In the genomic region with DNA sequence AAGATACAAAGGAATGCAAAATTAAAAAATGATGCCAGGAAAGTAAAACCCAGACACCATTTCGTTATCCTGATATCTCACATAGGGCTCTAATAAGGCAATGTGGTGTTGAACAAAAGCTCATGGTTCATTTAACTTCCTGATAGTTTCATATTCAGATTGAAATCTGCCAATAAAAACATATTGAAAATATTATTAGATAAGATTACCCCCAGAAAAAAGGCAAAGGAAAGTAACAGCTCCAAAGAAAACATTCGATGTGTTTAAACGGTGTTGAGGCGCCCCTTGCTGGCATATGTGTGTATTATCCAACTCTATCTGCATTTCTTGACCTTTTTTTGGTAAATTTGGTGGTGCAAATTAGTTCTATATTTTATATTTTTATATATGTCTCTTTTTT, we compare ENCODE assay signal across 8 cellular contexts.
A peak's percentile ranks its signal among the peaks of the same experiment; 100 is the strongest.
DNase-seq lines count a peak whose midpoint lies in the region; ATAC-seq and TF ChIP-seq lines count a peak whose summit lies in the region.

No MANE protein-coding gene starts in this region.

- H3K4me1 ChIP-seq in gastroesophageal sphincter: peaks cover 0 to 7% (median 0%) of the 10 kb centered on the region in 3 donors

- no peak overlapping the region for H3K27ac ChIP-seq in gastroesophageal sphincter

- peaks cover 7 to 32% of the 10 kb centered on the region in 2 donors for H3K36me3 ChIP-seq in gastroesophageal sphincter

- DNase-seq in activated CD8-positive, alpha-beta memory T cell treated with anti-CD3 and anti-CD28 coated beads for 24 hours: peak; percentile 62
- no peak for DNase-seq in activated CD8-positive, alpha-beta memory T cell treated with anti-CD3 and anti-CD28 coated beads, Interleukin-2, amount 50 U/mL, for 48 hours
- peak; percentile 36 for DNase-seq in NCI-H460 (ENCODE audit: extremely low read depth, low read depth)
- peak; percentile 39 to 51 for DNase-seq in activated T-cell treated with anti-CD3 and anti-CD28 coated beads, Interleukin-2, amount 50 U/mL, for 48 hours
- peak; percentile 15 for DNase-seq in putamen (ENCODE audit: low spot score)
- no peak for DNase-seq in NCI-H226

- no peak for TF ChIP-seq POLR2A in gastroesophageal sphincter (IDR thresholded peaks at IDR 0.05)

- 8 to 11% methylated on average over 4 of the region's 4 CpGs for WGBS in gastroesophageal sphincter (ENCODE audit: low coverage in 1 of 2), 2 donors

- no peaks in the 10 kb centered on the region for H3K27me3 ChIP-seq in gastroesophageal sphincter

- ATAC-seq in gastroesophageal sphincter (no peak), GM18858 (IDR thresholded peaks at IDR 0.05; ENCODE audit: unreplicated experiment) (no peak)

- peak; percentile 42 to 85 (median 76) for TF ChIP-seq CTCF in gastroesophageal sphincter (IDR thresholded peaks at IDR 0.05)

- no peak for TF ChIP-seq EP300 in gastroesophageal sphincter (IDR thresholded peaks at IDR 0.05)

- H3K9me3 ChIP-seq in gastroesophageal sphincter: no peaks in the 10 kb centered on the region

- no peak overlapping the region for H3K4me3 ChIP-seq in gastroesophageal sphincter

Comparison
In these comparisons a context has a peak if more than half of its experiments do, and no peak if none do; other contexts are left out.
1. DNase-seq: peak in activated CD8-positive, alpha-beta memory T cell treated with anti-CD3 and anti-CD28 coated beads for 24 hours (single experiment), NCI-H460 (single experiment), activated T-cell treated with anti-CD3 and anti-CD28 coated beads, Interleukin-2, amount 50 U/mL, for 48 hours (2 of 2) and putamen (single experiment); none in activated CD8-positive, alpha-beta memory T cell treated with anti-CD3 and anti-CD28 coated beads, Interleukin-2, amount 50 U/mL, for 48 hours (single experiment) and NCI-H226 (single experiment).